In genomic region chr19:30530751-30531150, GRCh38 we compare ENCODE assay signal across 21 cellular contexts.
"Had no signal": no experiment of that assay in that cellular context is flagged by ENCODE, and none has a peak within 500 bp of the region (broad histone marks: within the 10 kb centered on the region; RNA-seq: fewer than 3 reads in every experiment).

No MANE protein-coding gene starts in this region.

- H3K27me3 Mint-ChIP-seq: naive B cell; stimulated activated naive CD8-positive, alpha-beta T cell treated with anti-CD3 and anti-CD28 coated beads, Interleukin-15, Interleukin-2, amounts not matched to agents 100 ng/mL and 50 ng/mL, for 24 hours had no signal

- DNase-seq: hypothalamus; immature natural killer cell; left ventricle myocardium inferior; mesendoderm; naive B cell; natural killer cell; pancreas; posterior cingulate gyrus; retina; right cardiac atrium; sigmoid colon; small intestine; spleen; stimulated activated CD4-positive, alpha-beta T cell treated with anti-CD3 and anti-CD28 coated beads, Interleukin-4, amount 100 ng/mL, for 24 hours; stimulated activated naive CD4-positive, alpha-beta T cell; tibial artery; trophoblast cell; upper lobe of right lung had no signal

- H3K27ac Mint-ChIP-seq: immature natural killer cell; mesothelial cell of epicardium; naive B cell; natural killer cell; stimulated activated effector memory CD8-positive, alpha-beta T cell treated with anti-CD3 and anti-CD28 coated beads, Interleukin-12 subunit alpha, Interleukin-12 subunit beta, amount 100 ng/mL, for 72 hours; stimulated activated naive CD8-positive, alpha-beta T cell treated with anti-CD3 and anti-CD28 coated beads, Interleukin-15, Interleukin-2, amounts not matched to agents 100 ng/mL and 50 ng/mL, for 24 hours had no signal

- H3K36me3 Mint-ChIP-seq: immature natural killer cell; mesothelial cell of epicardium; naive B cell; natural killer cell; stimulated activated effector memory CD8-positive, alpha-beta T cell treated with anti-CD3 and anti-CD28 coated beads, Interleukin-12 subunit alpha, Interleukin-12 subunit beta, amount 100 ng/mL, for 72 hours had no signal

- ATAC-seq: natural killer cell; pancreas; right cardiac atrium; stimulated activated effector memory CD8-positive, alpha-beta T cell treated with anti-CD3 and anti-CD28 coated beads, Interleukin-12 subunit alpha, Interleukin-12 subunit beta, amount 100 ng/mL, for 72 hours; upper lobe of right lung had no signal

- H3K4me1 Mint-ChIP-seq: immature natural killer cell; mesothelial cell of epicardium; naive B cell; natural killer cell; stimulated activated effector memory CD8-positive, alpha-beta T cell treated with anti-CD3 and anti-CD28 coated beads, Interleukin-12 subunit alpha, Interleukin-12 subunit beta, amount 100 ng/mL, for 72 hours had no signal

- H3K9me3 Mint-ChIP-seq: immature natural killer cell; mesothelial cell of epicardium; natural killer cell; stimulated activated effector memory CD8-positive, alpha-beta T cell treated with anti-CD3 and anti-CD28 coated beads, Interleukin-12 subunit alpha, Interleukin-12 subunit beta, amount 100 ng/mL, for 72 hours; stimulated activated naive CD8-positive, alpha-beta T cell treated with anti-CD3 and anti-CD28 coated beads, Interleukin-15, Interleukin-2, amounts not matched to agents 100 ng/mL and 50 ng/mL, for 24 hours had no signal

- H3K4me3 Mint-ChIP-seq: immature natural killer cell; mesothelial cell of epicardium; natural killer cell; stimulated activated effector memory CD8-positive, alpha-beta T cell treated with anti-CD3 and anti-CD28 coated beads, Interleukin-12 subunit alpha, Interleukin-12 subunit beta, amount 100 ng/mL, for 72 hours; stimulated activated naive CD8-positive, alpha-beta T cell treated with anti-CD3 and anti-CD28 coated beads, Interleukin-15, Interleukin-2, amounts not matched to agents 100 ng/mL and 50 ng/mL, for 24 hours had no signal
